Comparison of ENCODE assay signal across 2 cellular contexts in genomic region chr7:106485031-106485551, GRCh38.
TF ChIP-seq lines count a peak whose summit lies in the region.

No MANE protein-coding gene starts in this region.

TF ChIP-seq in liver, 16 proteins besides CTCF, POLR2A, EP300 and RAD21 (continued from another document):
- TF ChIP-seq REST (IDR thresholded peaks at IDR 0.05) (no peak), RXRA (IDR thresholded peaks at IDR 0.05) (peak; percentile 87 to 98), MAX (IDR thresholded peaks at IDR 0.05) (no peak), NR2F2 (IDR thresholded peaks at IDR 0.05) (no peak), SP1 (IDR thresholded peaks at IDR 0.05) (peak; percentile 58), HNF4A (conservative IDR thresholded peaks at IDR 0.05) (peak; percentile 18 to 43)
- TF ChIP-seq, protein P1, sequence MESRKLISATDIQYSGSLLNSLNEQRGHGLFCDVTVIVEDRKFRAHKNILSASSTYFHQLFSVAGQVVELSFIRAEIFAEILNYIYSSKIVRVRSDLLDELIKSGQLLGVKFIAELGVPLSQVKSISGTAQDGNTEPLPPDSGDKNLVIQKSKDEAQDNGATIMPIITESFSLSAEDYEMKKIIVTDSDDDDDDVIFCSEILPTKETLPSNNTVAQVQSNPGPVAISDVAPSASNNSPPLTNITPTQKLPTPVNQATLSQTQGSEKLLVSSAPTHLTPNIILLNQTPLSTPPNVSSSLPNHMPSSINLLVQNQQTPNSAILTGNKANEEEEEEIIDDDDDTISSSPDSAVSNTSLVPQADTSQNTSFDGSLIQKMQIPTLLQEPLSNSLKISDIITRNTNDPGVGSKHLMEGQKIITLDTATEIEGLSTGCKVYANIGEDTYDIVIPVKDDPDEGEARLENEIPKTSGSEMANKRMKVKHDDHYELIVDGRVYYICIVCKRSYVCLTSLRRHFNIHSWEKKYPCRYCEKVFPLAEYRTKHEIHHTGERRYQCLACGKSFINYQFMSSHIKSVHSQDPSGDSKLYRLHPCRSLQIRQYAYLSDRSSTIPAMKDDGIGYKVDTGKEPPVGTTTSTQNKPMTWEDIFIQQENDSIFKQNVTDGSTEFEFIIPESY (IDR thresholded peaks at IDR 0.05) = no peak
- TF ChIP-seq, protein P2, sequence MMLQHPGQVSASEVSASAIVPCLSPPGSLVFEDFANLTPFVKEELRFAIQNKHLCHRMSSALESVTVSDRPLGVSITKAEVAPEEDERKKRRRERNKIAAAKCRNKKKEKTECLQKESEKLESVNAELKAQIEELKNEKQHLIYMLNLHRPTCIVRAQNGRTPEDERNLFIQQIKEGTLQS (IDR thresholded peaks at IDR 0.05) = peak; percentile 36
TF ChIP-seq in liver: peak in this region for 6.

TF ChIP-seq in HepG2, 621 proteins besides CTCF, POLR2A, EP300 and RAD21 (continued from another document):
- no peak for TF ChIP-seq ZNF609 (CRISPR knock-in tag; IDR thresholded peaks at IDR 0.05; ENCODE audit: borderline replicate concordance)
- no peak for TF ChIP-seq TP53 (CRISPR knock-in tag; conservative IDR thresholded peaks at IDR 0.05)
- TF ChIP-seq ZNF607 (CRISPR knock-in tag; IDR thresholded peaks at IDR 0.05; ENCODE audit: borderline replicate concordance) = no peak
- TF ChIP-seq SATB2 (CRISPR knock-in tag; IDR thresholded peaks at IDR 0.05) = no peak
- TF ChIP-seq CREBL2 (CRISPR knock-in tag; IDR thresholded peaks at IDR 0.05; ENCODE audit: borderline replicate concordance) = no peak
- TF ChIP-seq MXD1 (CRISPR knock-in tag; IDR thresholded peaks at IDR 0.05) = no peak
